In genomic region chr1:225396357-225396756, GRCh38 we compare ENCODE assay signal across 1 cellular context.
TF ChIP-seq lines count a peak whose summit lies in the region.

No MANE protein-coding gene starts in this region.

TF ChIP-seq in GM23338, 12 proteins besides CTCF, POLR2A, EP300 and RAD21 (continued from another document):
- TF ChIP-seq ZNF462 (CRISPR knock-in tag; IDR thresholded peaks at IDR 0.05): no peak
- TF ChIP-seq STAT1 (IDR thresholded peaks at IDR 0.05; ENCODE audit: unreplicated experiment): no peak
- no peak for TF ChIP-seq ETS1 (IDR thresholded peaks at IDR 0.05)
- no peak for TF ChIP-seq EZH2 (IDR thresholded peaks at IDR 0.05; ENCODE audit: low read depth, unreplicated experiment)
